ENCODE assay signal across 14 cellular contexts in the genomic region with DNA sequence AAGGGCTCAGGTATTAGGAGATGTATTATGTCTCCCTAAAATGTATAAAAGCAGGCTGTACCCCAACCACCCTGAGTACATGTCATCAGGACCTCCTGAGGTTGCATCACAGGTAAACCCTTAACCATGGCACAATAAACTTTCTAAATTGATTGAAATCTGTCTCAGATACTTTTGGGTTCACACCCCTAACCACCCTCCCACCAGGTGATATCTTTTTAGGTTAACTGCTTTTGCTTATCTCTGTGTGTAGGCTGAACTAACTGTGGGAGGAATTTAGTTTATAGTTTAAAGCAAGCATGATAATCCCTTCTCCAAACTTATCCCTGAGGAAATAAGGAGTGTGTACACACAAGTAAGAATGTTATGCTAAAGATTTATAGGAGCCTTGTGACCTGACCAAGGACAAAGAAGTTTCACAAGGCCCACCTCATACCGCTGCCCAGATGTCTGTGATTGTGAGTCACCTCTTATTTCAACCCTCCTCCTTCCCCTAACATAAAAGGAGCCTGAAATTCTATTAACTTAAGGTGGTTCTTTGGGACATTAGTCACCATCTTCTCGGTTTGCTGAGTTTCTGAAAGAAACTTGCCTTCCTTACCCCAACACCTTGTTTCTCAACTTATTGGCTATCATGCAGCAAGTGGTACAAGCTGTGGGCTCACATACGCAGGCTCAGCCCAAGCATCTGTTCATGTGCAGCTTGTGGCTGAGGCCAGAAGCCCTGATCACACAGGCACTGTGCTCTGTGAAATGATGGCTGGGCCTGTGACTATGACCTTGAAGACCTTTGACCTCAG. TPM values are rescaled to one million over a fixed set of nuclear protein-coding genes. Genes with fewer than 3 reads are reported as not detected.
DNase-seq lines count a peak whose midpoint lies in the region; ATAC-seq and TF ChIP-seq lines count a peak whose summit lies in the region.
"Had no signal": no experiment of that assay in that cellular context is flagged by ENCODE, and none has a peak within 500 bp of the region (broad histone marks: within the 10 kb centered on the region; RNA-seq: fewer than 3 reads in every experiment).

No MANE protein-coding gene starts in this region.

- no peak overlapping the region for H2BK5ac ChIP-seq in neuronal stem cell (ENCODE audit: low read length)

- H3K36me3 Mint-ChIP-seq in effector memory CD8-positive, alpha-beta T cell (ENCODE audit: insufficient read depth): peaks cover 10% of the 10 kb centered on the region
- no peaks in the 10 kb centered on the region for H3K36me3 Mint-ChIP-seq in activated CD4-positive, alpha-beta T cell treated with anti-CD3 and anti-CD28 coated beads, Interleukin-2, amount 10 ng/mL, durations not matched to agents 24 days and 14 days (ENCODE audit: low read depth)

- H3K9me2 ChIP-seq in PC-3 (replicated peaks; ENCODE audit: low read length): no peaks in the 10 kb centered on the region

- peaks cover 0 to 12% of the 10 kb centered on the region in 2 donors for H3K27me3 Mint-ChIP-seq in effector memory CD8-positive, alpha-beta T cell
- H3K27me3 Mint-ChIP-seq in activated CD4-positive, alpha-beta T cell treated with anti-CD3 and anti-CD28 coated beads, Interleukin-2, amount 10 ng/mL, durations not matched to agents 24 days and 14 days: peaks cover 6% of the 10 kb centered on the region

- TF ChIP-seq CTCF in PC-3 (conservative IDR thresholded peaks at IDR 0.05; ENCODE audit: low read depth, low read length) (no peak), left lung (IDR thresholded peaks at IDR 0.05) (no peak)

- H3K4ac ChIP-seq in neuronal stem cell (ENCODE audit: low read length): no peak overlapping the region

- H3K4me3 Mint-ChIP-seq in effector memory CD8-positive, alpha-beta T cell: peak overlapping the region; percentile 18 to 58
- no peak overlapping the region for H3K4me3 Mint-ChIP-seq in activated CD4-positive, alpha-beta T cell treated with anti-CD3 and anti-CD28 coated beads, Interleukin-2, amount 10 ng/mL, durations not matched to agents 24 days and 14 days

- peak; percentile 95 for ATAC-seq in PC-3
- ATAC-seq in effector memory CD8-positive, alpha-beta T cell (replicated peaks): peak; percentile 66
- ATAC-seq in left lung: no peak

- H3K9ac ChIP-seq in PC-3 (ENCODE audit: low read length) (peak overlapping the region; percentile 37; the same call in 1 of the 2 replicates), neuronal stem cell (ENCODE audit: low read depth, low read length, poor library complexity) (peak overlapping the region; percentile 74)

- H3K36me3 ChIP-seq in PC-3 (ENCODE audit: low read depth, low read length): no peaks in the 10 kb centered on the region
- H3K36me3 ChIP-seq in neuronal stem cell (replicated peaks in 1 of 2; ENCODE audit: control insufficient read depth in 2 of 2, insufficient read depth in 2 of 2, low read length in 2 of 2): no peaks in the 10 kb centered on the region
- no peaks in the 10 kb centered on the region for H3K36me3 ChIP-seq in left lung

- DNase-seq in ELR (ENCODE audit: low read depth) (peak; percentile 69), PC-3 (peak; percentile 78), neuronal stem cell (ENCODE audit: low spot score) (no peak), middle frontal gyrus (ENCODE audit: extremely low spot score, low spot score) (no peak), left lung (no peak), superior temporal gyrus (ENCODE audit: extremely low spot score) (no peak)
- DNase-seq in effector memory CD8-positive, alpha-beta T cell: no peak
- DNase-seq in activated CD4-positive, alpha-beta T cell treated with anti-CD3 and anti-CD28 coated beads, Interleukin-2, amount 10 ng/mL, durations not matched to agents 24 days and 14 days: no peak
- DNase-seq: activated CD4-positive, alpha-beta T cell treated with anti-CD3 and anti-CD28 coated beads for 4 hours; DMS79; NCI-H187 treated with DMSO at 0.1 percent for 48 hours; stimulated activated CD4-positive, alpha-beta T cell treated with anti-CD3 and anti-CD28 coated beads, Interleukin-2, amount 100 ng/mL, for 48 hours had no signal

- peak overlapping the region; percentile 58 for H3K4me2 ChIP-seq in PC-3 (ENCODE audit: low read length)
- H3K4me2 ChIP-seq in neuronal stem cell (ENCODE audit: insufficient read depth, low read length, poor library complexity, severe bottlenecking): no peak overlapping the region

- peak overlapping the region; percentile 62 to 91 for H3K27ac Mint-ChIP-seq in effector memory CD8-positive, alpha-beta T cell
- no peak overlapping the region for H3K27ac Mint-ChIP-seq in activated CD4-positive, alpha-beta T cell treated with anti-CD3 and anti-CD28 coated beads, Interleukin-2, amount 10 ng/mL, durations not matched to agents 24 days and 14 days

- no peaks in the 10 kb centered on the region for H4K20me1 ChIP-seq in PC-3 (ENCODE audit: low read length)

- intact Hi-C loops in PC-3 (cut with micrococcal nuclease): no loop called here
- intact Hi-C loops in activated CD4-positive, alpha-beta T cell treated with anti-CD3 and anti-CD28 coated beads, Interleukin-2, amount 10 ng/mL, durations not matched to agents 24 days and 14 days (cut with micrococcal nuclease): no loop called here
- intact Hi-C loops in left lung (cut with DNase I): no loop called here

- H3K14ac ChIP-seq in neuronal stem cell (ENCODE audit: low read length): no peak overlapping the region

- no peak overlapping the region for H4K91ac ChIP-seq in neuronal stem cell (ENCODE audit: low read depth, low read length, poor library complexity)

- no peak overlapping the region for H2BK15ac ChIP-seq in neuronal stem cell (ENCODE audit: low read length)

- peaks cover 5% of the 10 kb centered on the region for H3F3A ChIP-seq in PC-3 (ENCODE audit: low read length, unreplicated experiment)

- H3K18ac ChIP-seq in neuronal stem cell (ENCODE audit: low read length): peak overlapping the region; percentile 33

- H3K4me1 ChIP-seq in PC-3 (ENCODE audit: insufficient read depth, low read length): peaks cover 20% of the 10 kb centered on the region
- no peaks in the 10 kb centered on the region for H3K4me1 ChIP-seq in neuronal stem cell (ENCODE audit: control insufficient read depth in 2 of 2, insufficient read depth in 1 of 2, low read depth in 1 of 2, low read length in 2 of 2)
- peaks cover 5 to 12% of the 10 kb centered on the region in 2 donors for H3K4me1 ChIP-seq in left lung

- no TSS peak for BruUV-seq in PC-3 (replicated peaks; lab: Mats Ljungman, UMichigan)

- H3K9me3 Mint-ChIP-seq in effector memory CD8-positive, alpha-beta T cell: no peaks in the 10 kb centered on the region
- peaks cover 3% of the 10 kb centered on the region for H3K9me3 Mint-ChIP-seq in activated CD4-positive, alpha-beta T cell treated with anti-CD3 and anti-CD28 coated beads, Interleukin-2, amount 10 ng/mL, durations not matched to agents 24 days and 14 days

- no peak overlapping the region for H3K23ac ChIP-seq in neuronal stem cell (ENCODE audit: low read depth, low read length, poor library complexity)

- H4K8ac ChIP-seq in neuronal stem cell (ENCODE audit: low read depth, low read length): peak overlapping the region; percentile 94

- H2AFZ ChIP-seq in PC-3 (ENCODE audit: low read length) (no peak overlapping the region), neuronal stem cell (ENCODE audit: low read length) (no peak overlapping the region)

- peaks cover 37 to 39% of the 10 kb centered on the region in 2 donors for H3K4me1 Mint-ChIP-seq in effector memory CD8-positive, alpha-beta T cell (ENCODE audit: low read depth in 2 of 2)
- H3K4me1 Mint-ChIP-seq in activated CD4-positive, alpha-beta T cell treated with anti-CD3 and anti-CD28 coated beads, Interleukin-2, amount 10 ng/mL, durations not matched to agents 24 days and 14 days: peaks cover 15% of the 10 kb centered on the region

- no peak overlapping the region for H2AK5ac ChIP-seq in neuronal stem cell (ENCODE audit: low read depth, low read length)

- H3K27me3 ChIP-seq in PC-3 (ENCODE audit: low read length) (no peaks in the 10 kb centered on the region), neuronal stem cell (ENCODE audit: control insufficient read depth in 3 of 3, insufficient read depth in 3 of 3, low read depth in 1 of 3, low read length in 3 of 3) (peaks cover 0 to 8% (median 3%) of the 10 kb centered on the region in 3 experiments), left lung (peaks cover 0 to 21% of the 10 kb centered on the region in 2 donors)

- peaks cover 3% of the 10 kb centered on the region for H3K79me1 ChIP-seq in neuronal stem cell (ENCODE audit: low read depth, low read length)

- no CpG with 5 or more reads among the region's 3 CpGs for WGBS in neuronal stem cell (ENCODE audit: extremely low coverage in 2 of 2, insufficient read length in 2 of 2, insufficient replicate concordance in 1 of 2), 2 donors

- CTCF ChIA-PET in PC-3 (lab: Charles Lee): no interaction called here

- H3K4me3 ChIP-seq in PC-3 (ENCODE audit: low read length) (no peak overlapping the region), neuronal stem cell (ENCODE audit: low read length in 2 of 2) (no peak overlapping the region), left lung (no peak overlapping the region)

- no peaks in the 10 kb centered on the region for H3K9me3 ChIP-seq in PC-3 (ENCODE audit: low read length)
- H3K9me3 ChIP-seq in neuronal stem cell (replicated peaks in 1 of 2; ENCODE audit: control insufficient read depth in 2 of 2, insufficient read depth in 1 of 2, low read depth in 1 of 2, low read length in 2 of 2): peaks cover 0 to 1% of the 10 kb centered on the region in 2 donors
- no peaks in the 10 kb centered on the region for H3K9me3 ChIP-seq in left lung

- H3K27ac ChIP-seq in PC-3 (ENCODE audit: low read length): peak overlapping the region; percentile 82
- H3K27ac ChIP-seq in neuronal stem cell (replicated peaks; ENCODE audit: low read length): no peak overlapping the region
- no peak overlapping the region for H3K27ac ChIP-seq in left lung

- H2BK120ac ChIP-seq in neuronal stem cell (ENCODE audit: low read depth, low read length): no peak overlapping the region

- POLR2A ChIA-PET in PC-3 (lab: Charles Lee; ENCODE audit: unreplicated experiment): no interaction called here

- no peak overlapping the region for H2BK12ac ChIP-seq in neuronal stem cell (ENCODE audit: low read length)

- H3K79me2 ChIP-seq in PC-3 (ENCODE audit: low read length): no peaks in the 10 kb centered on the region

RNA-seq across cellular contexts. Expression of gene PRSS22, which starts 11.3 kb away (rescaled TPM):
- 36.9 and 42.5 TPM in 2 replicates for total RNA-seq in PC-3 (2014; rRNA removed)
- not detected for polyA plus RNA-seq in neuronal stem cell (2013, experiment 1 of 2)
- not detected for polyA plus RNA-seq in neuronal stem cell (2013, experiment 2 of 2)
- not detected in 2 replicates for total RNA-seq in activated CD4-positive, alpha-beta T cell treated with anti-CD3 and anti-CD28 coated beads, Interleukin-2, amount 10 ng/mL, durations not matched to agents 24 days and 14 days
- 10 to 100 TPM; 15.7 to 16.7 TPM for total RNA-seq in left lung
- total RNA-seq: temporal lobe had no signal
- polyA plus RNA-seq: neural cell had no signal

RNA-seq across cellular contexts. Expression of gene ZG16B, which starts 16.6 kb away (rescaled TPM):
- total RNA-seq in PC-3 (2014; rRNA removed) (8.6 and 17.0 TPM in 2 replicates), left lung (1 to 10 TPM in 1 of 2 donors, under 1 TPM in 1; 0.61 to 1.4 TPM)
- polyA plus RNA-seq in neuronal stem cell (2013, experiment 1 of 2): not detected
- polyA plus RNA-seq in neuronal stem cell (2013, experiment 2 of 2): not detected
- 9.3 and 11.0 TPM in 2 replicates for total RNA-seq in activated CD4-positive, alpha-beta T cell treated with anti-CD3 and anti-CD28 coated beads, Interleukin-2, amount 10 ng/mL, durations not matched to agents 24 days and 14 days
- polyA plus RNA-seq: neural cell had no signal

RNA-seq across cellular contexts. Expression of gene PRSS21, which starts 29.7 kb away (rescaled TPM):
- total RNA-seq in PC-3 (2014; rRNA removed) (not detected in 2 replicates), left lung (1 to 10 TPM in 1 of 2 donors, under 1 TPM in 1; 0.90 to 2.5 TPM)
- not detected for polyA plus RNA-seq in neuronal stem cell (2013, experiment 1 of 2)
- not detected for polyA plus RNA-seq in neuronal stem cell (2013, experiment 2 of 2)
- total RNA-seq in activated CD4-positive, alpha-beta T cell treated with anti-CD3 and anti-CD28 coated beads, Interleukin-2, amount 10 ng/mL, durations not matched to agents 24 days and 14 days: 10.2 and 11.8 TPM in 2 replicates
- total RNA-seq: temporal lobe had no signal
- polyA plus RNA-seq: neural cell had no signal

RNA-seq across cellular contexts. Expression of gene FLYWCH2, which starts 36.3 kb away (rescaled TPM):
- total RNA-seq in PC-3 (2014; rRNA removed) (92.0 and 100 TPM in 2 replicates), left lung (10 to 100 TPM; 22.1 to 22.4 TPM)
- 25.5 TPM for polyA plus RNA-seq in neuronal stem cell (2013, experiment 1 of 2)
- polyA plus RNA-seq in neuronal stem cell (2013, experiment 2 of 2): 24.0 TPM
- 21.2 and 22.2 TPM in 2 replicates for total RNA-seq in activated CD4-positive, alpha-beta T cell treated with anti-CD3 and anti-CD28 coated beads, Interleukin-2, amount 10 ng/mL, durations not matched to agents 24 days and 14 days

RNA-seq across cellular contexts. Expression of gene PRSS41, which starts 48.4 kb away (rescaled TPM):
- total RNA-seq in PC-3 (2014; rRNA removed) (not detected in 2 replicates), left lung (not detected)
- polyA plus RNA-seq in neuronal stem cell (2013, experiment 1 of 2): not detected
- not detected for polyA plus RNA-seq in neuronal stem cell (2013, experiment 2 of 2)
- total RNA-seq in activated CD4-positive, alpha-beta T cell treated with anti-CD3 and anti-CD28 coated beads, Interleukin-2, amount 10 ng/mL, durations not matched to agents 24 days and 14 days: not detected in 2 replicates
- total RNA-seq: temporal lobe had no signal
- polyA plus RNA-seq: neural cell had no signal

Comparison
In these comparisons a context has a peak if more than half of its experiments do, and no peak if none do; other contexts are left out.
1. DNase-seq: peak in ELR (single experiment) and PC-3 (single experiment); none in effector memory CD8-positive, alpha-beta T cell (0 of 3), neuronal stem cell (single experiment), activated CD4-positive, alpha-beta T cell treated with anti-CD3 and anti-CD28 coated beads, Interleukin-2, amount 10 ng/mL, durations not matched to agents 24 days and 14 days (single experiment), middle frontal gyrus (single experiment), left lung (0 of 2) and superior temporal gyrus (single experiment).
2. RNA of gene PRSS22, which starts 11.3 kb away (total RNA-seq): 36.9 to 42.5 TPM in PC-3 and 15.7 to 16.7 TPM in left lung; not detected in activated CD4-positive, alpha-beta T cell treated with anti-CD3 and anti-CD28 coated beads, Interleukin-2, amount 10 ng/mL, durations not matched to agents 24 days and 14 days; every median in the first group is over 10 times any median in the second.